8 cellular contexts compared by ENCODE assay signal in genomic region chr17:18158022-18158600, GRCh38. TPM values are rescaled to one million over a fixed set of nuclear protein-coding genes. Genes with fewer than 3 reads are reported as not detected.
DNase-seq lines count a peak whose midpoint lies in the region; ATAC-seq and TF ChIP-seq lines count a peak whose summit lies in the region.

No MANE protein-coding gene starts in this region.

- H3K4me1 ChIP-seq in ovary (ENCODE audit: insufficient read depth) (peaks cover 4% of the 10 kb centered on the region), testis (peaks cover 16% of the 10 kb centered on the region)

- H3K27ac ChIP-seq in ovary, result peak overlapping the region; percentile 14 to 73
- peak overlapping the region; percentile 19 to 27 for H3K27ac ChIP-seq in testis

- DNase-seq in GM04504 (ENCODE audit: low read depth), result peak; percentile 56
- peak; percentile 74 for DNase-seq in RPMI7951 (ENCODE audit: low read depth)
- peak; percentile 45 to 91 (median 74) for DNase-seq in activated naive CD4-positive, alpha-beta T cell (lab: John Stamatoyannopoulos, UW)
- DNase-seq in globus pallidus (ENCODE audit: low spot score), result peak; percentile 54
- peak; percentile 94 to 97 (median 96) for DNase-seq in ovary
- peak; percentile 95 for DNase-seq in testis
- DNase-seq in KG1 (lab: John Stamatoyannopoulos, UW), result no peak

- no peaks in the 10 kb centered on the region for H3K9me3 ChIP-seq in ovary
- no peaks in the 10 kb centered on the region for H3K9me3 ChIP-seq in testis

- intact Hi-C loops in ovary (cut with DNase I), result loop anchor here in 2 of 4 donors (2.0 to 10.0 kb wide), 2 partner anchors 23 to 67 kb away; partner anchors contain the start of gene LLGL1 (in 1 of the 2)
- intact Hi-C loops in testis (cut with DNase I; ENCODE audit: low total_unique reads), result no loop called here

- 5 to 11% (median 11%) methylated on average over 23 to 26 of the region's 26 CpGs for WGBS in ovary, 3 donors
- WGBS in testis, 2 donors, result 6 to 22% methylated on average over 16 to 26 of the region's 26 CpGs

- no peak for TF ChIP-seq CTCF in ovary (IDR thresholded peaks at IDR 0.05)
- no peak for TF ChIP-seq CTCF in testis (IDR thresholded peaks at IDR 0.05)

- ATAC-seq in HG02798 (IDR thresholded peaks at IDR 0.05; ENCODE audit: poor library complexity, unreplicated experiment), result peak; percentile 55

- no peak for TF ChIP-seq EP300 in ovary (IDR thresholded peaks at IDR 0.05)

- H3K4me3 ChIP-seq in ovary (peak overlapping the region; percentile 46), testis (peak overlapping the region; percentile 36 to 56)

- no peaks in the 10 kb centered on the region for H3K27me3 ChIP-seq in ovary
- H3K27me3 ChIP-seq in testis, result no peaks in the 10 kb centered on the region

- H3K36me3 ChIP-seq in ovary (no peaks in the 10 kb centered on the region), testis (ENCODE audit: low read depth, missing control alignments) (no peaks in the 10 kb centered on the region)

- TF ChIP-seq POLR2A in ovary (IDR thresholded peaks at IDR 0.05), result no peak
- TF ChIP-seq POLR2A in testis (IDR thresholded peaks at IDR 0.05), result no peak

RNA-seq across cellular contexts. Expression of gene ALKBH5, which starts 25.5 kb away (rescaled TPM):
- total RNA-seq in RPMI7951 (2014; rRNA removed; shearing (Covaris generic)), result 62.8 and 65.1 TPM in 2 replicates
- total RNA-seq in ovary, result 100 to 1,000 TPM in 5 of 7 donors, 10 to 100 TPM in 2; 51.5 to 137 (median 105) TPM
- 10 to 100 TPM; 39.6 to 54.4 TPM for polyA plus RNA-seq in ovary
- total RNA-seq in testis, result 100 to 1,000 TPM; 213 to 253 TPM
- polyA plus RNA-seq in testis (ENCODE audit: insufficient read depth, low read depth, low replicate concordance), result 172 TPM

RNA-seq across cellular contexts. Expression of gene MYO15A, which starts 49.6 kb away (rescaled TPM):
- total RNA-seq in RPMI7951 (2014; rRNA removed; shearing (Covaris generic)), result 0.24 TPM in 1 of 2 replicates, not detected in the other
- total RNA-seq in ovary, result 1 to 10 TPM; 1.5 to 5.4 (median 4.7) TPM
- 1 to 10 TPM; 1.8 to 2.7 TPM for polyA plus RNA-seq in ovary
- 10 to 100 TPM; 18.6 to 30.2 TPM for total RNA-seq in testis
- polyA plus RNA-seq in testis (ENCODE audit: insufficient read depth, low read depth, low replicate concordance), result 21.7 TPM
